21 cellular contexts compared by ENCODE assay signal in the genomic region with DNA sequence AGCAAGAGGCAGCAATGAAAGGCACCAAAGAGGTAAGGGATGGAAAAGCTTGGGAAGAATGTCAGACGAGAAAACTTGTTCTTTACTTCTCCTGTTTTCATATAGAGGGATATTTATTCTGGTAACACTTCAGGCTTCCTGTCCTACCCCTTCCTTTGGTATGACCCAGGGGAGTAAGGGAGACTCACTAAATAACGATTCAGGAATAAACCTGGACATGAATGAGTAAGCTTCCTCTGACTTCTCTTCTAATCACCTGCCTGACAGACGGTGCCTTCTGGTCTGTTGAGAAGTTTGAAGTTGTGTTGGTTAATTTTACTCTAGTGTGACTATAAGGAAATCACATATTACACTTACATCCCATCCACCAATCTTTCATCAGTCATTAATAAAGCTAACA.
DNase-seq lines count a peak whose midpoint lies in the region; ATAC-seq, FAIRE-seq and TF ChIP-seq lines count a peak whose summit lies in the region.
"Had no signal": no experiment of that assay in that cellular context is flagged by ENCODE, and none has a peak within 500 bp of the region (broad histone marks: within the 10 kb centered on the region; RNA-seq: fewer than 3 reads in every experiment).

No MANE protein-coding gene starts in this region.

- no peak for DNase-seq in H54 (ENCODE audit: insufficient read length, low spot score)
- DNase-seq in HT1080 (ENCODE audit: low read depth) = peak; percentile 57
- DNase-seq in RKO (ENCODE audit: low spot score) = peak; percentile 25
- peak; percentile 2 for DNase-seq in kidney tubule cell (ENCODE audit: low spot score)
- no peak for DNase-seq in NCI-H1105 (lab: John Stamatoyannopoulos, UW)
- no peak for DNase-seq in activated T-cell treated with anti-CD3 and anti-CD28 coated beads, Interleukin-2, amount 50 U/mL, for 1 hour
- DNase-seq: ACHN; BE2C; C1 segment of cervical spinal cord; CD4-positive, CD25-positive, alpha-beta regulatory T cell; CD8-positive, alpha-beta memory T cell; COR-L47; DMS153; DMS79; GDM1; GM23248; H7 had no signal

- no peak for TF ChIP-seq POLR2A in H54 (IDR thresholded peaks at IDR 0.05; ENCODE audit: low read depth, low read length)

- peak; percentile 61 for FAIRE-seq in H54 (lab: Jason Lieb, UNC)
- FAIRE-seq: A204.1, GM12892, GM18507 had no signal

- no peak for ATAC-seq in HG03432 (IDR thresholded peaks at IDR 0.05; ENCODE audit: unreplicated experiment)

Comparison
In these comparisons a context has a peak if more than half of its experiments do, and no peak if none do; other contexts are left out.
1. DNase-seq: peak in HT1080 (single experiment), RKO (single experiment) and kidney tubule cell (single experiment); none in H54 (single experiment), NCI-H1105 (single experiment) and activated T-cell treated with anti-CD3 and anti-CD28 coated beads, Interleukin-2, amount 50 U/mL, for 1 hour (single experiment).